In genomic region chr10:130399425-130399950, GRCh38 we compare ENCODE assay signal across 23 cellular contexts.
"Had no signal": no experiment of that assay in that cellular context is flagged by ENCODE, and none has a peak within 500 bp of the region (broad histone marks: within the 10 kb centered on the region; RNA-seq: fewer than 3 reads in every experiment).

No MANE protein-coding gene starts in this region.

- H3K27ac Mint-ChIP-seq: dendritic cell treated with granulocyte-macrophage colony-stimulating factor and Interleukin-4, amounts not matched to agents 40 ng/mL and 50 ng/mL, for 4 days; naive thymus-derived CD8-positive, alpha-beta T cell; nephron progenitor cell; stimulated activated naive B cell treated with anti-CD40 and anti-IgM and Interleukin-4, amounts not matched to agents 10 μg/mL and 1 μg/mL and 100 μg/mL, for 72 hours; stimulated activated naive CD8-positive, alpha-beta T cell treated with anti-CD3 and anti-CD28 coated beads, Interleukin-15, Interleukin-2, amounts not matched to agents 100 ng/mL and 50 ng/mL, for 24 hours had no signal

- H3K36me3 Mint-ChIP-seq: stimulated activated naive B cell treated with anti-CD40 and anti-IgM and Interleukin-4, amounts not matched to agents 10 μg/mL and 1 μg/mL and 100 μg/mL, for 72 hours had no signal

- H3K27me3 Mint-ChIP-seq: dendritic cell treated with granulocyte-macrophage colony-stimulating factor and Interleukin-4, amounts not matched to agents 40 ng/mL and 50 ng/mL, for 4 days; stimulated activated naive CD8-positive, alpha-beta T cell treated with anti-CD3 and anti-CD28 coated beads, Interleukin-15, Interleukin-2, amounts not matched to agents 100 ng/mL and 50 ng/mL, for 24 hours had no signal

- H3K36me3 ChIP-seq: esophagus squamous epithelium, heart right ventricle, lower lobe of right lung, pancreas, sigmoid colon, thoracic aorta, tibial nerve, upper lobe of left lung had no signal

- H3K4me3 Mint-ChIP-seq: dendritic cell treated with granulocyte-macrophage colony-stimulating factor and Interleukin-4, amounts not matched to agents 40 ng/mL and 50 ng/mL, for 4 days; naive thymus-derived CD8-positive, alpha-beta T cell; nephron progenitor cell; stimulated activated naive B cell treated with anti-CD40 and anti-IgM and Interleukin-4, amounts not matched to agents 10 μg/mL and 1 μg/mL and 100 μg/mL, for 72 hours; stimulated activated naive CD8-positive, alpha-beta T cell treated with anti-CD3 and anti-CD28 coated beads, Interleukin-15, Interleukin-2, amounts not matched to agents 100 ng/mL and 50 ng/mL, for 24 hours had no signal

- H3K9me3 ChIP-seq: pancreas had no signal

- H3K27me3 ChIP-seq: esophagus squamous epithelium, pancreas, sigmoid colon, tibial nerve, upper lobe of left lung had no signal

- H3K4me3 ChIP-seq: esophagus squamous epithelium, heart right ventricle, lower lobe of right lung, pancreas, sigmoid colon, thoracic aorta, tibial nerve, upper lobe of left lung had no signal

- H3K27ac ChIP-seq: esophagus squamous epithelium, heart right ventricle, lower lobe of right lung, pancreas, sigmoid colon, thoracic aorta, tibial nerve, upper lobe of left lung had no signal

- DNase-seq: effector memory CD4-positive, alpha-beta T cell; erythroblast; esophagus squamous epithelium; foreskin melanocyte; glutamatergic neuron; heart right ventricle; hippocampal formation; kidney glomerular epithelial cell; left ventricle myocardium superior; nephron progenitor cell; occipital lobe; pancreas; retina; sigmoid colon; stimulated activated CD4-positive, alpha-beta T cell treated with anti-CD3 and anti-CD28 coated beads, Interleukin-2, amount 100 ng/mL, for 48 hours; stimulated activated naive B cell treated with anti-CD40 and anti-IgM and Interleukin-4, amounts not matched to agents 10 μg/mL and 1 μg/mL and 100 μg/mL, for 72 hours; upper lobe of left lung had no signal

- H3K4me1 Mint-ChIP-seq: naive thymus-derived CD8-positive, alpha-beta T cell; stimulated activated naive B cell treated with anti-CD40 and anti-IgM and Interleukin-4, amounts not matched to agents 10 μg/mL and 1 μg/mL and 100 μg/mL, for 72 hours had no signal

- H3K4me1 ChIP-seq: esophagus squamous epithelium, heart right ventricle, lower lobe of right lung, sigmoid colon, tibial nerve had no signal

- ATAC-seq: heart right ventricle; left ventricle myocardium superior; lower lobe of right lung; naive thymus-derived CD8-positive, alpha-beta T cell; pancreas; stimulated activated naive B cell treated with anti-CD40 and anti-IgM and Interleukin-4, amounts not matched to agents 10 μg/mL and 1 μg/mL and 100 μg/mL, for 72 hours had no signal
